1 cellular context compared by ENCODE assay signal in the genomic region with DNA sequence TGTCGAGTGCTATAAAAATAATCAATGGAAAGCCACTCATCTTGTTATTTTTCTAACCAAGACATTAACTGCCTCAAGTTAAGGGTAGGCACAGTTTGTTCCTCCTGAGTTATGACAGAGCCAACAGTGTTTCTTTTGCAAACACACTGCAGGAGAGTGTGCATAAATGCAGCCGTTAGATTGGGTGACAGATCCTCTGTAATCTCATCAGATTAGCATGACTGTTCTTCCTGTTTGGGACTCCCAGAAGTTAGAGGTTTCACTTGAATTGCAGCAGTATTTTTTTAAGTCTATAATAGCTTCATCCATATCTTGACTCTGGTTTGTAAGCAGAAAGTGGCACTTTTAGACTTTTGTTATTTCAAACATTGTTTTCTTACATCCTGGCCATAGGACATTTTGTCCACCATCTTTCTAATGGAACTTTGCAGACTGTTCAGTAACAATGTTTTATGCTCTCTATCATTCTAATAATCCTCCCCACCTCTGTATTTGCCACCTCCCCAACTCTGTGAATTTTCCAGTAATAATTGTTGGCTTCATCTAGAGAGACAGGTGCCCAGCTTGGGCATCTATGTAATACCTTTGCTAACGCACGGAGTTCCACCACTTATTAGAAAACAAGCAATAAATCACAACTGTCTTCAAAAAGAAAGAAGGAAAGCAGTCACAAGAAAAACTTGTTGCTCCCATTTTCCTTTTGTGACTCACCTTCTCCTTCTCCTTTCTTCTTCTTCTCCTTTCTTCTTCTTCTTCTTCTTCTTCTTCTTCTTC.
A peak's percentile ranks its signal among the peaks of the same experiment; 100 is the strongest.
TF ChIP-seq lines count a peak whose summit lies in the region.

No MANE protein-coding gene starts in this region.

TF ChIP-seq in K562, 482 proteins besides CTCF, POLR2A, EP300 and RAD21 (continued from another document and continues in another):
- TF ChIP-seq, protein P1, sequence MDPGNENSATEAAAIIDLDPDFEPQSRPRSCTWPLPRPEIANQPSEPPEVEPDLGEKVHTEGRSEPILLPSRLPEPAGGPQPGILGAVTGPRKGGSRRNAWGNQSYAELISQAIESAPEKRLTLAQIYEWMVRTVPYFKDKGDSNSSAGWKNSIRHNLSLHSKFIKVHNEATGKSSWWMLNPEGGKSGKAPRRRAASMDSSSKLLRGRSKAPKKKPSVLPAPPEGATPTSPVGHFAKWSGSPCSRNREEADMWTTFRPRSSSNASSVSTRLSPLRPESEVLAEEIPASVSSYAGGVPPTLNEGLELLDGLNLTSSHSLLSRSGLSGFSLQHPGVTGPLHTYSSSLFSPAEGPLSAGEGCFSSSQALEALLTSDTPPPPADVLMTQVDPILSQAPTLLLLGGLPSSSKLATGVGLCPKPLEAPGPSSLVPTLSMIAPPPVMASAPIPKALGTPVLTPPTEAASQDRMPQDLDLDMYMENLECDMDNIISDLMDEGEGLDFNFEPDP (CRISPR knock-in tag; IDR thresholded peaks at IDR 0.05): no peak
- TF ChIP-seq ZBED1 (IDR thresholded peaks at IDR 0.05) (no peak), MBD2 (IDR thresholded peaks at IDR 0.05; ENCODE audit: borderline replicate concordance, low read depth) (no peak; the same call in 1 of the 2 replicates), MXI1 (IDR thresholded peaks at IDR 0.05; ENCODE audit: low read depth, low read length) (no peak), BACH1 (tag; IDR thresholded peaks at IDR 0.05) (peak; percentile 65), ZNF408 (CRISPR knock-in tag; IDR thresholded peaks at IDR 0.05; ENCODE audit: low read depth) (no peak), NFATC3 (IDR thresholded peaks at IDR 0.05) (no peak), PHB (CRISPR knock-in tag; IDR thresholded peaks at IDR 0.05) (no peak), ATF7 (IDR thresholded peaks at IDR 0.05) (no peak), SMARCE1 (IDR thresholded peaks at IDR 0.05) (peak; percentile 53; the same call in 1 of the 2 replicates), MAFF (IDR thresholded peaks at IDR 0.05; ENCODE audit: low read length) (no peak), CREM (IDR thresholded peaks at IDR 0.05; ENCODE audit: low read depth) (peak; percentile 72), ZNF445 (CRISPR knock-in tag; IDR thresholded peaks at IDR 0.05; ENCODE audit: low read depth) (no peak), SRSF3 (IDR thresholded peaks at IDR 0.05; ENCODE audit: insufficient read depth, low read length) (no peak), GABPB2 (CRISPR knock-in tag; conservative IDR thresholded peaks at IDR 0.05) (no peak), DDX20 (tag; IDR thresholded peaks at IDR 0.05; ENCODE audit: low read depth) (no peak), BCOR (IDR thresholded peaks at IDR 0.05) (no peak), PYGO2 (tag; IDR thresholded peaks at IDR 0.05) (no peak), NFE2 (IDR thresholded peaks at IDR 0.05; ENCODE audit: low read depth) (peak; percentile 28; the same call in 1 of the 2 replicates), DPF2 (IDR thresholded peaks at IDR 0.05) (peak; percentile 71; the same call in 1 of the 2 replicates), MEIS2 (IDR thresholded peaks at IDR 0.05; ENCODE audit: partially characterized antibody) (peak; percentile 81), CAMTA2 (CRISPR knock-in tag; conservative IDR thresholded peaks at IDR 0.05) (no peak), SRSF1 (IDR thresholded peaks at IDR 0.05; ENCODE audit: low read depth, low read length) (no peak), BMI1 (IDR thresholded peaks at IDR 0.05; ENCODE audit: low read length) (no peak), ZNF699 (CRISPR knock-in tag; IDR thresholded peaks at IDR 0.05; ENCODE audit: insufficient replicate concordance) (no peak), SETDB1 (IDR thresholded peaks at IDR 0.05; ENCODE audit: low read length) (no peak), CREBBP (IDR thresholded peaks at IDR 0.05; ENCODE audit: low read depth, low read length) (no peak), ZNF282 (CRISPR knock-in tag; IDR thresholded peaks at IDR 0.05) (no peak), MCM2 (IDR thresholded peaks at IDR 0.05; ENCODE audit: low read depth) (no peak), RCOR1 (IDR thresholded peaks at IDR 0.05; ENCODE audit: borderline replicate concordance in 1 of 2, low read depth in 2 of 2, low read length in 2 of 2) (peak in 1 of 2 experiments; percentile 58; a peak in 2 of 4 replicates), TBL1XR1 (IDR thresholded peaks at IDR 0.05; ENCODE audit: low read length in 2 of 2) (peak in 1 of 2 experiments; percentile 45; a peak in 1 of 4 replicates), XRCC5 (IDR thresholded peaks at IDR 0.05; ENCODE audit: low read depth, low read length) (no peak), HEY1 (CRISPR knock-in tag; IDR thresholded peaks at IDR 0.05; ENCODE audit: borderline replicate concordance) (no peak), NFRKB (IDR thresholded peaks at IDR 0.05; ENCODE audit: low read depth) (peak; percentile 57; the same call in 1 of the 2 replicates)
- TF ChIP-seq, protein P2, sequence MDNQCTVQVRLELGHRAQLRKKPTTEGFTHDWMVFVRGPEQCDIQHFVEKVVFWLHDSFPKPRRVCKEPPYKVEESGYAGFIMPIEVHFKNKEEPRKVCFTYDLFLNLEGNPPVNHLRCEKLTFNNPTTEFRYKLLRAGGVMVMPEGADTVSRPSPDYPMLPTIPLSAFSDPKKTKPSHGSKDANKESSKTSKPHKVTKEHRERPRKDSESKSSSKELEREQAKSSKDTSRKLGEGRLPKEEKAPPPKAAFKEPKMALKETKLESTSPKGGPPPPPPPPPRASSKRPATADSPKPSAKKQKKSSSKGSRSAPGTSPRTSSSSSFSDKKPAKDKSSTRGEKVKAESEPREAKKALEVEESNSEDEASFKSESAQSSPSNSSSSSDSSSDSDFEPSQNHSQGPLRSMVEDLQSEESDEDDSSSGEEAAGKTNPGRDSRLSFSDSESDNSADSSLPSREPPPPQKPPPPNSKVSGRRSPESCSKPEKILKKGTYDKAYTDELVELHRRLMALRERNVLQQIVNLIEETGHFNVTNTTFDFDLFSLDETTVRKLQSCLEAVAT (IDR thresholded peaks at IDR 0.05): no peak
- TF ChIP-seq, protein P3, sequence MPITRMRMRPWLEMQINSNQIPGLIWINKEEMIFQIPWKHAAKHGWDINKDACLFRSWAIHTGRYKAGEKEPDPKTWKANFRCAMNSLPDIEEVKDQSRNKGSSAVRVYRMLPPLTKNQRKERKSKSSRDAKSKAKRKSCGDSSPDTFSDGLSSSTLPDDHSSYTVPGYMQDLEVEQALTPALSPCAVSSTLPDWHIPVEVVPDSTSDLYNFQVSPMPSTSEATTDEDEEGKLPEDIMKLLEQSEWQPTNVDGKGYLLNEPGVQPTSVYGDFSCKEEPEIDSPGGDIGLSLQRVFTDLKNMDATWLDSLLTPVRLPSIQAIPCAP (CRISPR knock-in tag; IDR thresholded peaks at IDR 0.05; ENCODE audit: borderline replicate concordance): no peak
- TF ChIP-seq, protein P4, sequence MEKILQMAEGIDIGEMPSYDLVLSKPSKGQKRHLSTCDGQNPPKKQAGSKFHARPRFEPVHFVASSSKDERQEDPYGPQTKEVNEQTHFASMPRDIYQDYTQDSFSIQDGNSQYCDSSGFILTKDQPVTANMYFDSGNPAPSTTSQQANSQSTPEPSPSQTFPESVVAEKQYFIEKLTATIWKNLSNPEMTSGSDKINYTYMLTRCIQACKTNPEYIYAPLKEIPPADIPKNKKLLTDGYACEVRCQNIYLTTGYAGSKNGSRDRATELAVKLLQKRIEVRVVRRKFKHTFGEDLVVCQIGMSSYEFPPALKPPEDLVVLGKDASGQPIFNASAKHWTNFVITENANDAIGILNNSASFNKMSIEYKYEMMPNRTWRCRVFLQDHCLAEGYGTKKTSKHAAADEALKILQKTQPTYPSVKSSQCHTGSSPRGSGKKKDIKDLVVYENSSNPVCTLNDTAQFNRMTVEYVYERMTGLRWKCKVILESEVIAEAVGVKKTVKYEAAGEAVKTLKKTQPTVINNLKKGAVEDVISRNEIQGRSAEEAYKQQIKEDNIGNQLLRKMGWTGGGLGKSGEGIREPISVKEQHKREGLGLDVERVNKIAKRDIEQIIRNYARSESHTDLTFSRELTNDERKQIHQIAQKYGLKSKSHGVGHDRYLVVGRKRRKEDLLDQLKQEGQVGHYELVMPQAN (IDR thresholded peaks at IDR 0.05; ENCODE audit: borderline replicate concordance): no peak
- TF ChIP-seq, protein P5, sequence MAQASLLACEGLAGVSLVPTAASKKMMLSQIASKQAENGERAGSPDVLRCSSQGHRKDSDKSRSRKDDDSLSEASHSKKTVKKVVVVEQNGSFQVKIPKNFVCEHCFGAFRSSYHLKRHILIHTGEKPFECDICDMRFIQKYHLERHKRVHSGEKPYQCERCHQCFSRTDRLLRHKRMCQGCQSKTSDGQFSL (CRISPR knock-in tag; IDR thresholded peaks at IDR 0.05): no peak
- TF ChIP-seq, protein P5 (tag; IDR thresholded peaks at IDR 0.05): no peak
- TF ChIP-seq, protein P6, sequence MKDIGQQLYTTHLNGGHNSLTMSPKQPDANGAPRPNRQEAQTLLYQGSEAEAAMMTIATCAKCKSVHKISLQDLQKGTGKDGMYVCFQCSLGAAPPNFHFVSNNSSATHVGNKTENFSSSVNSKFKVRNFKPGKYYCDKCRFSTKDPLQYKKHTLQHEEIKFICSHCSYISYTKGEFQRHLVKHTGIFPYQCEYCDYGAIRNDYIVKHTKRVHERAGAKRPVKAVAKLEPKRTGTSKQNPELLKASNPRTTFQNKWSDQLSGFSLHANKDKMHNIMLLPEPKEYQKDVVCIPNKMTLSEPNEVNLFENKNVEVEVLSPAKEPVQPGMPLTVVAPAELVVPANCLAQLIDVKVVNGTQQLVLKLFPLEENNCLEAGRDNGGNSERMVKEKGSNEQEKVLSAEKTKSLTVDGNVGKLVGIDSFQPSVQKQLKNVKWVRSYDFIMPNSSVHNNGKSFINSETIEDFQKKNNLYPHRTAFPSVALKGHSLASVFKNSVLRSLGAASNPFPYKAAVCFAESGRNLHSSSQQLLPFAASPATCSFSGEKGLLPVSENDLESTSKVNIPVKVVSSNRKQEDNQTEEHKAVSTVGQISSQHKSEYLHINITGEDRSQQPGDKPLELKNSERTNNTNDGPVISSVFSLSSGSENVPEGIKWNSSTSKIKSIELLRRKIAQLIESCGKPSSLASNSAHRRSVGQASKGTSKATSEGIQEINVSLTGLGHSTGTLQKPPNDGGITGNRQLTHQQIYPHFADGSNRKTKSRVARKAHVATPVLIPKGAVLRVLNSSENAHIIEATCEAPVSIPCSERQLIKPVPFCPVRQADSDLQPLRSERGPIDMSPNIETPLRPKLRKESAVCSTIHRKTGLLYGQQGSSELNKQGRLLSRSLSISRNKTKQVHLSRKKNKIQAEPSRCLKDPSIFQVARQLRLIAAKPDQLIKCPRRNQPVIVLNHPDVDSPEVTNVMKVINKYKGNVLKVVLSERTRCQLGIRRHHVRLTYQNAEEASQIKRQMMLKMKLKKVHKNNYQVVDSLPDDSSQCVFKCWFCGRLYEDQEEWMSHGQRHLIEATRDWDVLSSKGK (CRISPR knock-in tag; IDR thresholded peaks at IDR 0.05): no peak
- TF ChIP-seq, protein P7, sequence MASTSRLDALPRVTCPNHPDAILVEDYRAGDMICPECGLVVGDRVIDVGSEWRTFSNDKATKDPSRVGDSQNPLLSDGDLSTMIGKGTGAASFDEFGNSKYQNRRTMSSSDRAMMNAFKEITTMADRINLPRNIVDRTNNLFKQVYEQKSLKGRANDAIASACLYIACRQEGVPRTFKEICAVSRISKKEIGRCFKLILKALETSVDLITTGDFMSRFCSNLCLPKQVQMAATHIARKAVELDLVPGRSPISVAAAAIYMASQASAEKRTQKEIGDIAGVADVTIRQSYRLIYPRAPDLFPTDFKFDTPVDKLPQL (IDR thresholded peaks at IDR 0.05; ENCODE audit: extremely low read depth, insufficient read length): no peak
- TF ChIP-seq, protein P8, sequence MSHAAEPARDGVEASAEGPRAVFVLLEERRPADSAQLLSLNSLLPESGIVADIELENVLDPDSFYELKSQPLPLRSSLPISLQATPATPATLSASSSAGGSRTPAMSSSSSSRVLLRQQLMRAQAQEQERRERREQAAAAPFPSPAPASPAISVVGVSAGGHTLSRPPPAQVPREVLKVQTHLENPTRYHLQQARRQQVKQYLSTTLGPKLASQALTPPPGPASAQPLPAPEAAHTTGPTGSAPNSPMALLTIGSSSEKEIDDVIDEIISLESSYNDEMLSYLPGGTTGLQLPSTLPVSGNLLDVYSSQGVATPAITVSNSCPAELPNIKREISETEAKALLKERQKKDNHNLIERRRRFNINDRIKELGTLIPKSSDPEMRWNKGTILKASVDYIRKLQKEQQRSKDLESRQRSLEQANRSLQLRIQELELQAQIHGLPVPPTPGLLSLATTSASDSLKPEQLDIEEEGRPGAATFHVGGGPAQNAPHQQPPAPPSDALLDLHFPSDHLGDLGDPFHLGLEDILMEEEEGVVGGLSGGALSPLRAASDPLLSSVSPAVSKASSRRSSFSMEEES (CRISPR knock-in tag; IDR thresholded peaks at IDR 0.05): no peak
- TF ChIP-seq, protein P9, sequence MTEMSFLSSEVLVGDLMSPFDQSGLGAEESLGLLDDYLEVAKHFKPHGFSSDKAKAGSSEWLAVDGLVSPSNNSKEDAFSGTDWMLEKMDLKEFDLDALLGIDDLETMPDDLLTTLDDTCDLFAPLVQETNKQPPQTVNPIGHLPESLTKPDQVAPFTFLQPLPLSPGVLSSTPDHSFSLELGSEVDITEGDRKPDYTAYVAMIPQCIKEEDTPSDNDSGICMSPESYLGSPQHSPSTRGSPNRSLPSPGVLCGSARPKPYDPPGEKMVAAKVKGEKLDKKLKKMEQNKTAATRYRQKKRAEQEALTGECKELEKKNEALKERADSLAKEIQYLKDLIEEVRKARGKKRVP (CRISPR knock-in tag; IDR thresholded peaks at IDR 0.05): peak; percentile 84
- TF ChIP-seq, protein P10, sequence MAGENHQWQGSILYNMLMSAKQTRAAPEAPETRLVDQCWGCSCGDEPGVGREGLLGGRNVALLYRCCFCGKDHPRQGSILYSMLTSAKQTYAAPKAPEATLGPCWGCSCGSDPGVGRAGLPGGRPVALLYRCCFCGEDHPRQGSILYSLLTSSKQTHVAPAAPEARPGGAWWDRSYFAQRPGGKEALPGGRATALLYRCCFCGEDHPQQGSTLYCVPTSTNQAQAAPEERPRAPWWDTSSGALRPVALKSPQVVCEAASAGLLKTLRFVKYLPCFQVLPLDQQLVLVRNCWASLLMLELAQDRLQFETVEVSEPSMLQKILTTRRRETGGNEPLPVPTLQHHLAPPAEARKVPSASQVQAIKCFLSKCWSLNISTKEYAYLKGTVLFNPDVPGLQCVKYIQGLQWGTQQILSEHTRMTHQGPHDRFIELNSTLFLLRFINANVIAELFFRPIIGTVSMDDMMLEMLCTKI (IDR thresholded peaks at IDR 0.05; ENCODE audit: partially characterized antibody): no peak
- TF ChIP-seq, protein P11, sequence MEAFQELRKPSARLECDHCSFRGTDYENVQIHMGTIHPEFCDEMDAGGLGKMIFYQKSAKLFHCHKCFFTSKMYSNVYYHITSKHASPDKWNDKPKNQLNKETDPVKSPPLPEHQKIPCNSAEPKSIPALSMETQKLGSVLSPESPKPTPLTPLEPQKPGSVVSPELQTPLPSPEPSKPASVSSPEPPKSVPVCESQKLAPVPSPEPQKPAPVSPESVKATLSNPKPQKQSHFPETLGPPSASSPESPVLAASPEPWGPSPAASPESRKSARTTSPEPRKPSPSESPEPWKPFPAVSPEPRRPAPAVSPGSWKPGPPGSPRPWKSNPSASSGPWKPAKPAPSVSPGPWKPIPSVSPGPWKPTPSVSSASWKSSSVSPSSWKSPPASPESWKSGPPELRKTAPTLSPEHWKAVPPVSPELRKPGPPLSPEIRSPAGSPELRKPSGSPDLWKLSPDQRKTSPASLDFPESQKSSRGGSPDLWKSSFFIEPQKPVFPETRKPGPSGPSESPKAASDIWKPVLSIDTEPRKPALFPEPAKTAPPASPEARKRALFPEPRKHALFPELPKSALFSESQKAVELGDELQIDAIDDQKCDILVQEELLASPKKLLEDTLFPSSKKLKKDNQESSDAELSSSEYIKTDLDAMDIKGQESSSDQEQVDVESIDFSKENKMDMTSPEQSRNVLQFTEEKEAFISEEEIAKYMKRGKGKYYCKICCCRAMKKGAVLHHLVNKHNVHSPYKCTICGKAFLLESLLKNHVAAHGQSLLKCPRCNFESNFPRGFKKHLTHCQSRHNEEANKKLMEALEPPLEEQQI (IDR thresholded peaks at IDR 0.05): no peak
